8 cellular contexts compared by ENCODE assay signal in genomic region chr12:57229634-57230380, GRCh38. TPM values are rescaled to one million over a fixed set of nuclear protein-coding genes. Genes with fewer than 3 reads are reported as not detected.
DNase-seq lines count a peak whose midpoint lies in the region; ATAC-seq and TF ChIP-seq lines count a peak whose summit lies in the region.

Gene SHMT2, plus strand, starts transcription at chr12:57229711. Its CDS starts 68 bp downstream, at chr12:57229779.

- H3K4me1 ChIP-seq in GM23248 (ENCODE audit: insufficient read depth) = peaks cover 17% of the 10 kb centered on the region

- H4K20me1 ChIP-seq in GM23248 (ENCODE audit: insufficient read depth) = no peaks in the 10 kb centered on the region

- H3K4me3 ChIP-seq in GM23248 = peak within 1 kb of the TSS; percentile 84

- peak; percentile 84 for DNase-seq in DMS79 treated with DMSO at 0.1 percent for 48 hours (lab: John Stamatoyannopoulos, UW)
- DNase-seq in GM23248 = peak; percentile 97
- peak; percentile 94 for DNase-seq in M059J (ENCODE audit: low read depth)
- peak; percentile 90 for DNase-seq in activated T-helper 2 cell treated with anti-CD3 and anti-CD28 coated beads, Interferon-gamma antibody, Interleukin-2, Interleukin-4, amounts not matched to agents 10 μg/mL and 5 μg/mL and 100 μg/mL, durations not matched to agents 14 hours and 24 hours and 36 hours (ENCODE audit: low spot score)
- peak; percentile 97 for DNase-seq in fibroblast of the conjunctiva (ENCODE audit: low read depth)
- peak; percentile 95 for DNase-seq in stimulated activated naive CD8-positive, alpha-beta T cell treated with anti-CD3 and anti-CD28 coated beads, Interleukin-15, Interleukin-2, amounts not matched to agents 100 U/mL and 50 U/mL, for 24 hours

- no peak for TF ChIP-seq CTCF in nephron (IDR thresholded peaks at IDR 0.05; ENCODE audit: unreplicated experiment in 3 of 3)

- ATAC-seq in stimulated activated naive CD8-positive, alpha-beta T cell treated with anti-CD3 and anti-CD28 coated beads, Interleukin-15, Interleukin-2, amounts not matched to agents 100 U/mL and 50 U/mL, for 24 hours = peak; percentile 62

- peak; percentile 87 for TF ChIP-seq POLR2A in Raji (IDR thresholded peaks at IDR 0.05; ENCODE audit: insufficient read depth, low read depth, low read length)

- peak within 1 kb of the TSS; percentile 99 for H3K27ac ChIP-seq in GM23248

- peaks cover 52% of the 10 kb centered on the region for H3K36me3 Mint-ChIP-seq in activated T-helper 2 cell treated with anti-CD3 and anti-CD28 coated beads, Interferon-gamma antibody, Interleukin-2, Interleukin-4, amounts not matched to agents 10 μg/mL and 5 μg/mL and 100 μg/mL, durations not matched to agents 14 hours and 24 hours and 36 hours (ENCODE audit: low read depth)
- peaks cover 27% of the 10 kb centered on the region for H3K36me3 Mint-ChIP-seq in nephron (ENCODE audit: low read depth)

- H3K4me1 Mint-ChIP-seq in activated T-helper 2 cell treated with anti-CD3 and anti-CD28 coated beads, Interferon-gamma antibody, Interleukin-2, Interleukin-4, amounts not matched to agents 10 μg/mL and 5 μg/mL and 100 μg/mL, durations not matched to agents 14 hours and 24 hours and 36 hours (ENCODE audit: low read depth) = peaks cover 42% of the 10 kb centered on the region
- peaks cover 61% of the 10 kb centered on the region for H3K4me1 Mint-ChIP-seq in nephron

- H3K9ac ChIP-seq in GM23248 = peak within 1 kb of the TSS; percentile 99

- H3F3A ChIP-seq in GM23248 (ENCODE audit: insufficient read depth) = peaks cover 28% of the 10 kb centered on the region

- no peaks in the 10 kb centered on the region for H3K9me2 ChIP-seq in GM23248 (ENCODE audit: insufficient read depth)

- H3K4me2 ChIP-seq in GM23248 (ENCODE audit: unreplicated experiment) = peak within 1 kb of the TSS; percentile 100

- H2AFZ ChIP-seq in GM23248 = peak within 1 kb of the TSS; percentile 81

- no peaks in the 10 kb centered on the region for H3K27me3 ChIP-seq in GM23248 (replicated peaks; ENCODE audit: insufficient read depth)

- H3K36me3 ChIP-seq in GM23248 (ENCODE audit: low read depth) = peaks cover 29% of the 10 kb centered on the region

- H3K79me2 ChIP-seq in GM23248 (ENCODE audit: insufficient read depth) = peaks cover 42% of the 10 kb centered on the region

- H3K9me3 Mint-ChIP-seq in activated T-helper 2 cell treated with anti-CD3 and anti-CD28 coated beads, Interferon-gamma antibody, Interleukin-2, Interleukin-4, amounts not matched to agents 10 μg/mL and 5 μg/mL and 100 μg/mL, durations not matched to agents 14 hours and 24 hours and 36 hours = no peaks in the 10 kb centered on the region
- H3K9me3 Mint-ChIP-seq in nephron = no peaks in the 10 kb centered on the region

- 0 to 1% methylated on average over 38 to 40 of the region's 42 CpGs for WGBS in GM23248 (ENCODE audit: low coverage in 1 of 2, low lambda C conversion rate in 2 of 2, missing lambda C conversion rate in 2 of 2), 2 experiments

- intact Hi-C loops in activated T-helper 2 cell treated with anti-CD3 and anti-CD28 coated beads, Interferon-gamma antibody, Interleukin-2, Interleukin-4, amounts not matched to agents 10 μg/mL and 5 μg/mL and 100 μg/mL, durations not matched to agents 14 hours and 24 hours and 36 hours (cut with micrococcal nuclease) = loop anchor here (1.0 to 5.0 kb wide), 3 partner anchors 7 to 402 kb away; partner anchors contain the start of genes B4GALNT1 and NAB2

- H3K27me3 Mint-ChIP-seq in activated T-helper 2 cell treated with anti-CD3 and anti-CD28 coated beads, Interferon-gamma antibody, Interleukin-2, Interleukin-4, amounts not matched to agents 10 μg/mL and 5 μg/mL and 100 μg/mL, durations not matched to agents 14 hours and 24 hours and 36 hours (ENCODE audit: low read depth) = peaks cover 13% of the 10 kb centered on the region
- H3K27me3 Mint-ChIP-seq in nephron (ENCODE audit: low read depth) = peaks cover 35% of the 10 kb centered on the region

- H3K27ac Mint-ChIP-seq in activated T-helper 2 cell treated with anti-CD3 and anti-CD28 coated beads, Interferon-gamma antibody, Interleukin-2, Interleukin-4, amounts not matched to agents 10 μg/mL and 5 μg/mL and 100 μg/mL, durations not matched to agents 14 hours and 24 hours and 36 hours = peak within 1 kb of the TSS; percentile 89
- H3K27ac Mint-ChIP-seq in nephron = peak within 1 kb of the TSS; percentile 89 to 97 (median 96)

- H3K4me3 Mint-ChIP-seq in activated T-helper 2 cell treated with anti-CD3 and anti-CD28 coated beads, Interferon-gamma antibody, Interleukin-2, Interleukin-4, amounts not matched to agents 10 μg/mL and 5 μg/mL and 100 μg/mL, durations not matched to agents 14 hours and 24 hours and 36 hours (ENCODE audit: low read depth) = peak within 1 kb of the TSS; percentile 97
- H3K4me3 Mint-ChIP-seq in nephron = peak within 1 kb of the TSS; percentile 96 to 99 (median 96)

- in situ Hi-C loops in GM23248 (cut with MboI) = no loop called here

- no peaks in the 10 kb centered on the region for H3K9me3 ChIP-seq in GM23248 (ENCODE audit: low read depth)

RNA-seq across cellular contexts. Expression of gene SHMT2, which starts in this region (rescaled TPM):
- total RNA-seq in GM23248 (2014; rRNA removed; shearing (Covaris generic)) = 272 and 341 TPM in 2 replicates
- polyA plus RNA-seq in GM23248 (2016; fragmentation: Nextera tagmentation; extraction: Ambion mirVana) = 184 and 185 TPM in 2 replicates
- 113 and 139 TPM in 2 replicates for total RNA-seq in M059J (2014; rRNA removed; shearing (Covaris generic))
- total RNA-seq in activated T-helper 2 cell treated with anti-CD3 and anti-CD28 coated beads, Interferon-gamma antibody, Interleukin-2, Interleukin-4, amounts not matched to agents 10 μg/mL and 5 μg/mL and 100 μg/mL, durations not matched to agents 14 hours and 24 hours and 36 hours = 295 and 307 TPM in 2 replicates

Comparison
In these comparisons a context has a peak if more than half of its experiments do, and no peak if none do; other contexts are left out.
1. Peak in every context shown above with its lines: DNase-seq, ATAC-seq, H3K4me3 ChIP-seq and H3K27ac ChIP-seq.